In the genomic region with DNA sequence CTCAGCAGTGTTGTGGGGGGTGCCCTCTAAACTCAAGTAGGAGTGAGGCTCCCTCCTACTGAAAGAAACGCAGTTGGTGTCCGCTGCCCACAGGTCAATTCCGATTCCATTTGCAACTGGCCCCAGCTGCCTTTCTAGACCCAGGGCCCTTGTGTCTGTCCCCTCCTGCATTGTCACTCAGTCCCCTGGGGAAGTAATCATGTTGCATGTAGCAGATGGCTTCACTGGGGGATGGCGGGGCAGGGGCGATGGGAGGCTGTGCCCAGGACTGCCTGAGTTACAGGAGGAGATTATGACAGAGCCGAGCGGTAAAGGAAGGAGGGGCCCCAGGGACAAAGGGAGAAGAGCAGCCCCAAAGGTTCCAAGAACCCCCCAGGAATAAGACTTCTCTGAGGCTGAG, we compare ENCODE assay signal across 14 cellular contexts.
"Had no signal": no experiment of that assay in that cellular context is flagged by ENCODE, and none has a peak within 500 bp of the region (broad histone marks: within the 10 kb centered on the region; RNA-seq: fewer than 3 reads in every experiment).

No MANE protein-coding gene starts in this region.

- H3K9me3 Mint-ChIP-seq: activated T-cell treated with anti-CD3 and anti-CD28 coated beads, Interleukin-2, amount 50 U/mL, for 4 hours had no signal

- H3K4me3 Mint-ChIP-seq: activated T-cell treated with anti-CD3 and anti-CD28 coated beads, Interleukin-2, amount 50 U/mL, for 4 hours; naive thymus-derived CD8-positive, alpha-beta T cell had no signal

- H3K4me1 ChIP-seq: psoas muscle had no signal

- H3K36me3 ChIP-seq: cardiac muscle cell, suprapubic skin had no signal

- H3K27me3 Mint-ChIP-seq: naive thymus-derived CD8-positive, alpha-beta T cell had no signal

- H3K27ac ChIP-seq: cardiac muscle cell, foreskin keratinocyte, psoas muscle, suprapubic skin had no signal

- DNase-seq: activated CD4-positive, alpha-beta T cell treated with anti-CD3 and anti-CD28 coated beads, Interleukin-2, amount 50 U/mL, for 1 hour; activated naive CD4-positive, alpha-beta T cell; activated T-cell treated with anti-CD3 and anti-CD28 coated beads, Interleukin-2, amount 50 U/mL, for 4 hours; foreskin keratinocyte; left colon; naive thymus-derived CD8-positive, alpha-beta T cell; psoas muscle; stimulated activated CD4-positive, alpha-beta T cell treated with anti-CD3 and anti-CD28 coated beads, Interleukin-12 subunit alpha, Interleukin-12 subunit beta, amount 100 ng/mL, for 4 hours; stimulated activated CD4-positive, alpha-beta T cell treated with anti-CD3 and anti-CD28 coated beads, Interleukin-4, amount 100 ng/mL, for 1 hour; stimulated activated CD8-positive, alpha-beta memory T cell treated with anti-CD3 and anti-CD28 coated beads, Interleukin-4, amount 100 ng/mL, for 48 hours; stimulated activated naive CD8-positive, alpha-beta T cell treated with anti-CD3 and anti-CD28 coated beads, Interleukin-15, Interleukin-2, amounts not matched to agents 100 U/mL and 50 U/mL, for 24 hours had no signal

- ATAC-seq: activated T-cell treated with anti-CD3 and anti-CD28 coated beads, Interleukin-2, amount 50 U/mL, for 4 hours; foreskin keratinocyte; left colon; naive thymus-derived CD8-positive, alpha-beta T cell; psoas muscle; sciatic nerve; stimulated activated naive CD8-positive, alpha-beta T cell treated with anti-CD3 and anti-CD28 coated beads, Interleukin-15, Interleukin-2, amounts not matched to agents 100 U/mL and 50 U/mL, for 24 hours had no signal

- H3K27me3 ChIP-seq: cardiac muscle cell had no signal

- H3K9me3 ChIP-seq: psoas muscle, suprapubic skin had no signal

- H3K4me3 ChIP-seq: cardiac muscle cell, psoas muscle, suprapubic skin had no signal
